ENCODE assay signal across 1 cellular context in the genomic region with DNA sequence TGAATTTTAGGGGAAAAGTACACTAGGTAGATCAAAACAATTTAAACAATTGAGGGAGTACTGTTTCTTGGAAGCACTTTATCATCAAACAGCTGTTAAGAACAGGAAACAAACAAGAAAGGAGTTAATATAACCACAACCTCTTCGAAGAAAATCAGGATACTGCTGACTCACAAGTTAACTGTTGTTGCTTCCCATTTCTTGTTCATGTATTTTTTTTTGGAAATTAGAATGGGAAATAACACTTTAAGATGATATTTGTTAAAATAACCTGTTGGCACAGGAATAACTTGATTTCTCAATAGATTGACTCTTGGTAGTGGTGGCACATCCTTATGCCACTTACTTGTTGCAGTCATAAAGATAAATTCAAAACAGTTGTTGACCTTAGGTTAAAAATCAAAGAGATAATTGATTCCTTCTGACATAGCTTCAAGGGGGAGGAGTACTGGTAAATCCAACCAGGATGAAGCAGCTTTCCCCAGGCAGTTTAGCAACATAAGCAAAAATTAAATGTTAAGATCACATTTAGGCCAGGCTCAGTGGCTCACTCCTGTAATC.
TF ChIP-seq lines count a peak whose summit lies in the region.

No MANE protein-coding gene starts in this region.

TF ChIP-seq in K562, 482 proteins besides CTCF, POLR2A, EP300 and RAD21 (continued from another document):
- TF ChIP-seq STAT6 (CRISPR knock-in tag; IDR thresholded peaks at IDR 0.05), result no peak
- no peak for TF ChIP-seq JUNB (CRISPR knock-in tag; conservative IDR thresholded peaks at IDR 0.05)
- TF ChIP-seq NRF1 (conservative IDR thresholded peaks at IDR 0.05 in 1 of 2, IDR thresholded peaks at IDR 0.05 in 1 of 2), result no peak
- TF ChIP-seq ELF1 (tag; IDR thresholded peaks at IDR 0.05), result no peak
- no peak for TF ChIP-seq SRSF9 (IDR thresholded peaks at IDR 0.05; ENCODE audit: borderline replicate concordance, low read depth, low read length)
- TF ChIP-seq PRPF4 (IDR thresholded peaks at IDR 0.05; ENCODE audit: insufficient read depth, low read depth, low read length, poor library complexity, severe bottlenecking), result no peak
- TF ChIP-seq GATAD2A (IDR thresholded peaks at IDR 0.05), result no peak
- TF ChIP-seq ZNF143 (CRISPR knock-in tag; IDR thresholded peaks at IDR 0.05), result no peak
- no peak for TF ChIP-seq RUNX1 (IDR thresholded peaks at IDR 0.05; ENCODE audit: low read depth)
- TF ChIP-seq PHB2 (IDR thresholded peaks at IDR 0.05; ENCODE audit: low read depth), result no peak
- TF ChIP-seq ZNF586 (CRISPR knock-in tag; conservative IDR thresholded peaks at IDR 0.05), result no peak
- TF ChIP-seq, protein P1, sequence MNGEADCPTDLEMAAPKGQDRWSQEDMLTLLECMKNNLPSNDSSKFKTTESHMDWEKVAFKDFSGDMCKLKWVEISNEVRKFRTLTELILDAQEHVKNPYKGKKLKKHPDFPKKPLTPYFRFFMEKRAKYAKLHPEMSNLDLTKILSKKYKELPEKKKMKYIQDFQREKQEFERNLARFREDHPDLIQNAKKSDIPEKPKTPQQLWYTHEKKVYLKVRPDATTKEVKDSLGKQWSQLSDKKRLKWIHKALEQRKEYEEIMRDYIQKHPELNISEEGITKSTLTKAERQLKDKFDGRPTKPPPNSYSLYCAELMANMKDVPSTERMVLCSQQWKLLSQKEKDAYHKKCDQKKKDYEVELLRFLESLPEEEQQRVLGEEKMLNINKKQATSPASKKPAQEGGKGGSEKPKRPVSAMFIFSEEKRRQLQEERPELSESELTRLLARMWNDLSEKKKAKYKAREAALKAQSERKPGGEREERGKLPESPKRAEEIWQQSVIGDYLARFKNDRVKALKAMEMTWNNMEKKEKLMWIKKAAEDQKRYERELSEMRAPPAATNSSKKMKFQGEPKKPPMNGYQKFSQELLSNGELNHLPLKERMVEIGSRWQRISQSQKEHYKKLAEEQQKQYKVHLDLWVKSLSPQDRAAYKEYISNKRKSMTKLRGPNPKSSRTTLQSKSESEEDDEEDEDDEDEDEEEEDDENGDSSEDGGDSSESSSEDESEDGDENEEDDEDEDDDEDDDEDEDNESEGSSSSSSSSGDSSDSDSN (IDR thresholded peaks at IDR 0.05; ENCODE audit: borderline replicate concordance in 1 of 2, low read depth in 2 of 2, low read length in 2 of 2), result no peak
- TF ChIP-seq HOXB6 (CRISPR knock-in tag; IDR thresholded peaks at IDR 0.05; ENCODE audit: borderline replicate concordance), result no peak
- TF ChIP-seq ZNF431 (CRISPR knock-in tag; IDR thresholded peaks at IDR 0.05), result no peak
- TF ChIP-seq EZH2 (IDR thresholded peaks at IDR 0.05; ENCODE audit: borderline replicate concordance, low read depth, low read length), result no peak
- TF ChIP-seq ZC3H4 (CRISPR knock-in tag; IDR thresholded peaks at IDR 0.05; ENCODE audit: borderline replicate concordance), result no peak
- no peak for TF ChIP-seq FOXA1 (IDR thresholded peaks at IDR 0.05; ENCODE audit: borderline replicate concordance)
- TF ChIP-seq BHLHE40 (IDR thresholded peaks at IDR 0.05; ENCODE audit: low read length), result no peak
- no peak for TF ChIP-seq MTA3 (IDR thresholded peaks at IDR 0.05; ENCODE audit: borderline replicate concordance)
- no peak for TF ChIP-seq CLOCK (CRISPR knock-in tag; IDR thresholded peaks at IDR 0.05; ENCODE audit: borderline replicate concordance)
- no peak for TF ChIP-seq MXI1 (IDR thresholded peaks at IDR 0.05; ENCODE audit: low read depth, low read length)
- no peak for TF ChIP-seq ARID2 (IDR thresholded peaks at IDR 0.05)
- TF ChIP-seq CCNT2 (IDR thresholded peaks at IDR 0.05; ENCODE audit: borderline replicate concordance, extremely low read depth, insufficient read length, low read depth, low read length), result no peak
- TF ChIP-seq CXXC5 (CRISPR knock-in tag; IDR thresholded peaks at IDR 0.05), result no peak
- TF ChIP-seq ZNF12 (CRISPR knock-in tag; IDR thresholded peaks at IDR 0.05), result no peak
- TF ChIP-seq RHOXF2B (CRISPR knock-in tag; conservative IDR thresholded peaks at IDR 0.05), result no peak
- no peak for TF ChIP-seq GTF2E2 (tag; IDR thresholded peaks at IDR 0.05)
- TF ChIP-seq, protein P2, sequence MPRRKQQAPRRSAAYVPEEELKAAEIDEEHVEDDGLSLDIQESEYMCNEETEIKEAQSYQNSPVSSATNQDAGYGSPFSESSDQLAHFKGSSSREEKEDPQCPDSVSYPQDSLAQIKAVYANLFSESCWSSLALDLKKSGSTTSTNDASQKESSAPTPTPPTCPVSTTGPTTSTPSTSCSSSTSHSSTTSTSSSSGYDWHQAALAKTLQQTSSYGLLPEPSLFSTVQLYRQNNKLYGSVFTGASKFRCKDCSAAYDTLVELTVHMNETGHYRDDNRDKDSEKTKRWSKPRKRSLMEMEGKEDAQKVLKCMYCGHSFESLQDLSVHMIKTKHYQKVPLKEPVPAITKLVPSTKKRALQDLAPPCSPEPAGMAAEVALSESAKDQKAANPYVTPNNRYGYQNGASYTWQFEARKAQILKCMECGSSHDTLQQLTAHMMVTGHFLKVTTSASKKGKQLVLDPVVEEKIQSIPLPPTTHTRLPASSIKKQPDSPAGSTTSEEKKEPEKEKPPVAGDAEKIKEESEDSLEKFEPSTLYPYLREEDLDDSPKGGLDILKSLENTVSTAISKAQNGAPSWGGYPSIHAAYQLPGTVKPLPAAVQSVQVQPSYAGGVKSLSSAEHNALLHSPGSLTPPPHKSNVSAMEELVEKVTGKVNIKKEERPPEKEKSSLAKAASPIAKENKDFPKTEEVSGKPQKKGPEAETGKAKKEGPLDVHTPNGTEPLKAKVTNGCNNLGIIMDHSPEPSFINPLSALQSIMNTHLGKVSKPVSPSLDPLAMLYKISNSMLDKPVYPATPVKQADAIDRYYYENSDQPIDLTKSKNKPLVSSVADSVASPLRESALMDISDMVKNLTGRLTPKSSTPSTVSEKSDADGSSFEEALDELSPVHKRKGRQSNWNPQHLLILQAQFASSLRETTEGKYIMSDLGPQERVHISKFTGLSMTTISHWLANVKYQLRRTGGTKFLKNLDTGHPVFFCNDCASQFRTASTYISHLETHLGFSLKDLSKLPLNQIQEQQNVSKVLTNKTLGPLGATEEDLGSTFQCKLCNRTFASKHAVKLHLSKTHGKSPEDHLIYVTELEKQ (CRISPR knock-in tag; IDR thresholded peaks at IDR 0.05), result no peak
- TF ChIP-seq, protein P3, sequence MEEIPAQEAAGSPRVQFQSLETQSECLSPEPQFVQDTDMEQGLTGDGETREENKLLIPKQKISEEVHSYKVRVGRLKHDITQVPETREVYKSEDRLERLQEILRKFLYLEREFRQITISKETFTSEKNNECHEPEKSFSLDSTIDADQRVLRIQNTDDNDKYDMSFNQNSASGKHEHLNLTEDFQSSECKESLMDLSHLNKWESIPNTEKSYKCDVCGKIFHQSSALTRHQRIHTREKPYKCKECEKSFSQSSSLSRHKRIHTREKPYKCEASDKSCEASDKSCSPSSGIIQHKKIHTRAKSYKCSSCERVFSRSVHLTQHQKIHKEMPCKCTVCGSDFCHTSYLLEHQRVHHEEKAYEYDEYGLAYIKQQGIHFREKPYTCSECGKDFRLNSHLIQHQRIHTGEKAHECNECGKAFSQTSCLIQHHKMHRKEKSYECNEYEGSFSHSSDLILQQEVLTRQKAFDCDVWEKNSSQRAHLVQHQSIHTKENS (CRISPR knock-in tag; IDR thresholded peaks at IDR 0.05), result no peak
- no peak for TF ChIP-seq KHSRP (IDR thresholded peaks at IDR 0.05)
- no peak for TF ChIP-seq MYNN (IDR thresholded peaks at IDR 0.05)
- TF ChIP-seq MYNN (CRISPR knock-in tag; IDR thresholded peaks at IDR 0.05), result no peak
- peak; percentile 57; the same call in 1 of the 2 replicates for TF ChIP-seq STAT5A (IDR thresholded peaks at IDR 0.05; ENCODE audit: borderline replicate concordance, low read length)
- TF ChIP-seq ZNF75A (CRISPR knock-in tag; IDR thresholded peaks at IDR 0.05), result no peak
- no peak for TF ChIP-seq TFAM (CRISPR knock-in tag; conservative IDR thresholded peaks at IDR 0.05)
- no peak for TF ChIP-seq SNIP1 (IDR thresholded peaks at IDR 0.05; ENCODE audit: low read depth)
- no peak for TF ChIP-seq HCFC1 (IDR thresholded peaks at IDR 0.05; ENCODE audit: low read depth, low read length)
- no peak for TF ChIP-seq CSDE1 (IDR thresholded peaks at IDR 0.05)
- TF ChIP-seq FOXA3 (CRISPR knock-in tag; conservative IDR thresholded peaks at IDR 0.05 in 1 of 2, IDR thresholded peaks at IDR 0.05 in 1 of 2), result no peak
- no peak for TF ChIP-seq ERF (CRISPR knock-in tag; IDR thresholded peaks at IDR 0.05)
- no peak for TF ChIP-seq VEZF1 (CRISPR knock-in tag; IDR thresholded peaks at IDR 0.05)
- TF ChIP-seq KLF6 (CRISPR knock-in tag; IDR thresholded peaks at IDR 0.05; ENCODE audit: borderline replicate concordance), result no peak
